1 cellular context compared by ENCODE assay signal in the genomic region with DNA sequence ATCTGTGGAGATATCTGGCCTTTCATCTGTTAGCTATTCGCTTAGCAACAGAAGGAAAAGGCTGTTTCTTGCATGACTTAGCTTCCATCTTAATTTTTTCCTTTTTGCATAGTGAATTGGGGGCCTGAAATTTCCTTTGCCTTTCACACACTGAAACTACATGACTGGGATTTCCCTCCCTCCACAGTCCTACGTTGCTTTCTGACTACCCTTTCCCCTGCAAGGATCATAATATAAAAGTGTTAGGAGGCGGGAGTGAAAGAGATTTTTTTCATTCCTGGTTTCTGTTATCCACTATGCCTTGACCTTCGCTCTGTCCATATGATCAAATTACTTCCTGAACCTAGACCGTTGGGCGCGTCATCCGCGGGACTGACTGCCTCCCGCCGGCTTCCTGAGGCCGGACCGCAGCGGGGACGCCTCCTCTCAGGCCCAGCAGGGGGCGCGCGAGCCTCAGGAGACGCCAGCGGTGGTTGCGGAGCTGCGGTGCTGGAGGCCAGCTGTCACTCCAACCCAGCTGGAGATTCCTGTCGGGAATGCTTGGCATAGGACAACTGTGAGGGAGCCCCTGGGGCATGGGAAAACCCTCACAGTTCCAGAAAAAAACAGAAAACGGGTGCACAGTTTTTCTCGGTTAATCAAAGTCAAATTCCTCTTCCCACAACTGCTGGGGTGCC.
A peak's percentile ranks its signal among the peaks of the same experiment; 100 is the strongest.
TF ChIP-seq lines count a peak whose summit lies in the region.

No MANE protein-coding gene starts in this region.

TF ChIP-seq in HepG2, 621 proteins besides CTCF, POLR2A, EP300 and RAD21 (continued from another document and continues in another):
- TF ChIP-seq ZBTB37 (CRISPR knock-in tag; IDR thresholded peaks at IDR 0.05) = no peak
- peak; percentile 79; the same call in 1 of the 2 replicates for TF ChIP-seq ZNF274 (CRISPR knock-in tag; IDR thresholded peaks at IDR 0.05)
- TF ChIP-seq ZNF652 (CRISPR knock-in tag; IDR thresholded peaks at IDR 0.05; ENCODE audit: borderline replicate concordance, low read depth) = no peak
- TF ChIP-seq, protein P1, sequence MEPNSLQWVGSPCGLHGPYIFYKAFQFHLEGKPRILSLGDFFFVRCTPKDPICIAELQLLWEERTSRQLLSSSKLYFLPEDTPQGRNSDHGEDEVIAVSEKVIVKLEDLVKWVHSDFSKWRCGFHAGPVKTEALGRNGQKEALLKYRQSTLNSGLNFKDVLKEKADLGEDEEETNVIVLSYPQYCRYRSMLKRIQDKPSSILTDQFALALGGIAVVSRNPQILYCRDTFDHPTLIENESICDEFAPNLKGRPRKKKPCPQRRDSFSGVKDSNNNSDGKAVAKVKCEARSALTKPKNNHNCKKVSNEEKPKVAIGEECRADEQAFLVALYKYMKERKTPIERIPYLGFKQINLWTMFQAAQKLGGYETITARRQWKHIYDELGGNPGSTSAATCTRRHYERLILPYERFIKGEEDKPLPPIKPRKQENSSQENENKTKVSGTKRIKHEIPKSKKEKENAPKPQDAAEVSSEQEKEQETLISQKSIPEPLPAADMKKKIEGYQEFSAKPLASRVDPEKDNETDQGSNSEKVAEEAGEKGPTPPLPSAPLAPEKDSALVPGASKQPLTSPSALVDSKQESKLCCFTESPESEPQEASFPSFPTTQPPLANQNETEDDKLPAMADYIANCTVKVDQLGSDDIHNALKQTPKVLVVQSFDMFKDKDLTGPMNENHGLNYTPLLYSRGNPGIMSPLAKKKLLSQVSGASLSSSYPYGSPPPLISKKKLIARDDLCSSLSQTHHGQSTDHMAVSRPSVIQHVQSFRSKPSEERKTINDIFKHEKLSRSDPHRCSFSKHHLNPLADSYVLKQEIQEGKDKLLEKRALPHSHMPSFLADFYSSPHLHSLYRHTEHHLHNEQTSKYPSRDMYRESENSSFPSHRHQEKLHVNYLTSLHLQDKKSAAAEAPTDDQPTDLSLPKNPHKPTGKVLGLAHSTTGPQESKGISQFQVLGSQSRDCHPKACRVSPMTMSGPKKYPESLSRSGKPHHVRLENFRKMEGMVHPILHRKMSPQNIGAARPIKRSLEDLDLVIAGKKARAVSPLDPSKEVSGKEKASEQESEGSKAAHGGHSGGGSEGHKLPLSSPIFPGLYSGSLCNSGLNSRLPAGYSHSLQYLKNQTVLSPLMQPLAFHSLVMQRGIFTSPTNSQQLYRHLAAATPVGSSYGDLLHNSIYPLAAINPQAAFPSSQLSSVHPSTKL (CRISPR knock-in tag; IDR thresholded peaks at IDR 0.05) = peak; percentile 74
- no peak for TF ChIP-seq SP140L (CRISPR knock-in tag; IDR thresholded peaks at IDR 0.05; ENCODE audit: borderline replicate concordance)
- TF ChIP-seq NCOA1 (CRISPR knock-in tag; IDR thresholded peaks at IDR 0.05) = no peak
- TF ChIP-seq ZNF335 (CRISPR knock-in tag; IDR thresholded peaks at IDR 0.05) = no peak
- no peak; the same call in 1 of the 2 replicates for TF ChIP-seq ZBTB34 (CRISPR knock-in tag; IDR thresholded peaks at IDR 0.05)
- no peak; the same call in 1 of the 2 replicates for TF ChIP-seq SOX5 (CRISPR knock-in tag; IDR thresholded peaks at IDR 0.05; ENCODE audit: borderline replicate concordance)
- no peak for TF ChIP-seq ZNF781 (CRISPR knock-in tag; IDR thresholded peaks at IDR 0.05; ENCODE audit: borderline replicate concordance, not compliant biosample characterization)
- peak; percentile 63; the same call in 1 of the 2 replicates for TF ChIP-seq SMAD3 (CRISPR knock-in tag; IDR thresholded peaks at IDR 0.05)
- no peak; the same call in 1 of the 2 replicates for TF ChIP-seq FOXO1 (CRISPR knock-in tag; IDR thresholded peaks at IDR 0.05)
- TF ChIP-seq, protein P2, sequence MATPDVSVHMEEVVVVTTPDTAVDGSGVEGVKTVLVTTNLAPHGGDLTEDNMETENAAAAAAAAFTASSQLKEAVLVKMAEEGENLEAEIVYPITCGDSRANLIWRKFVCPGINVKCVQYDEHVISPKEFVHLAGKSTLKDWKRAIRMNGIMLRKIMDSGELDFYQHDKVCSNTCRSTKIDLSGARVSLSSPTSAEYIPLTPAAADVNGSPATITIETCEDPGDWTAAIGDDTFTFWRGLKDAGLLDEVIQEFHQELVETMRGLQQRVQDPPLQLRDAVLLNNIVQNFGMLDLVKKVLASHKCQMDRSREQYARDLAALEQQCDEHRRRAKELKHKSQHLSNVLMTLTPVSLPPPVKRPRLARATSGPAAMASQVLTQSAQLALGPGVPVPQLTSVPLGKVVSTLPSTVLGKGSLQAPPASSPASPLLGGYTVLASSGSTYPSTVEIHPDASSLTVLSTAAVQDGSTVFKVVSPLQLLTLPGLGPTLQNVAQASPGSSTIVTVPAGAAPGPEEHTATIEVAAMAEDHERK (CRISPR knock-in tag; IDR thresholded peaks at IDR 0.05; ENCODE audit: low read depth) = no peak
- TF ChIP-seq MYC (CRISPR knock-in tag; IDR thresholded peaks at IDR 0.05; ENCODE audit: borderline replicate concordance) = no peak
- TF ChIP-seq FOSL2 (CRISPR knock-in tag; IDR thresholded peaks at IDR 0.05) = peak; percentile 69
- no peak for TF ChIP-seq EEA1 (CRISPR knock-in tag; IDR thresholded peaks at IDR 0.05; ENCODE audit: borderline replicate concordance)
- TF ChIP-seq ZNF44 (CRISPR knock-in tag; IDR thresholded peaks at IDR 0.05) = no peak
- no peak for TF ChIP-seq MED13 (CRISPR knock-in tag; IDR thresholded peaks at IDR 0.05)
- peak; percentile 95 for TF ChIP-seq TFAP4 (IDR thresholded peaks at IDR 0.05; ENCODE audit: borderline replicate concordance, low read depth)
- TF ChIP-seq GATA4 (IDR thresholded peaks at IDR 0.05; ENCODE audit: borderline replicate concordance, low read depth) = no peak
- peak; percentile 52; the same call in 1 of the 2 replicates for TF ChIP-seq ZFX (CRISPR knock-in tag; IDR thresholded peaks at IDR 0.05; ENCODE audit: low read depth)
- TF ChIP-seq, protein P3, sequence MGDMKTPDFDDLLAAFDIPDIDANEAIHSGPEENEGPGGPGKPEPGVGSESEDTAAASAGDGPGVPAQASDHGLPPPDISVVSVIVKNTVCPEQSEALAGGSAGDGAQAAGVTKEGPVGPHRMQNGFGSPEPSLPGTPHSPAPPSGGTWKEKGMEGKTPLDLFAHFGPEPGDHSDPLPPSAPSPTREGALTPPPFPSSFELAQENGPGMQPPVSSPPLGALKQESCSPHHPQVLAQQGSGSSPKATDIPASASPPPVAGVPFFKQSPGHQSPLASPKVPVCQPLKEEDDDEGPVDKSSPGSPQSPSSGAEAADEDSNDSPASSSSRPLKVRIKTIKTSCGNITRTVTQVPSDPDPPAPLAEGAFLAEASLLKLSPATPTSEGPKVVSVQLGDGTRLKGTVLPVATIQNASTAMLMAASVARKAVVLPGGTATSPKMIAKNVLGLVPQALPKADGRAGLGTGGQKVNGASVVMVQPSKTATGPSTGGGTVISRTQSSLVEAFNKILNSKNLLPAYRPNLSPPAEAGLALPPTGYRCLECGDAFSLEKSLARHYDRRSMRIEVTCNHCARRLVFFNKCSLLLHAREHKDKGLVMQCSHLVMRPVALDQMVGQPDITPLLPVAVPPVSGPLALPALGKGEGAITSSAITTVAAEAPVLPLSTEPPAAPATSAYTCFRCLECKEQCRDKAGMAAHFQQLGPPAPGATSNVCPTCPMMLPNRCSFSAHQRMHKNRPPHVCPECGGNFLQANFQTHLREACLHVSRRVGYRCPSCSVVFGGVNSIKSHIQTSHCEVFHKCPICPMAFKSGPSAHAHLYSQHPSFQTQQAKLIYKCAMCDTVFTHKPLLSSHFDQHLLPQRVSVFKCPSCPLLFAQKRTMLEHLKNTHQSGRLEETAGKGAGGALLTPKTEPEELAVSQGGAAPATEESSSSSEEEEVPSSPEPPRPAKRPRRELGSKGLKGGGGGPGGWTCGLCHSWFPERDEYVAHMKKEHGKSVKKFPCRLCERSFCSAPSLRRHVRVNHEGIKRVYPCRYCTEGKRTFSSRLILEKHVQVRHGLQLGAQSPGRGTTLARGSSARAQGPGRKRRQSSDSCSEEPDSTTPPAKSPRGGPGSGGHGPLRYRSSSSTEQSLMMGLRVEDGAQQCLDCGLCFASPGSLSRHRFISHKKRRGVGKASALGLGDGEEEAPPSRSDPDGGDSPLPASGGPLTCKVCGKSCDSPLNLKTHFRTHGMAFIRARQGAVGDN (CRISPR knock-in tag; IDR thresholded peaks at IDR 0.05) = peak; percentile 74
- TF ChIP-seq NRL (CRISPR knock-in tag; IDR thresholded peaks at IDR 0.05; ENCODE audit: borderline replicate concordance) = no peak; the same call in 1 of the 2 replicates
- TF ChIP-seq ZBTB26 (CRISPR knock-in tag; IDR thresholded peaks at IDR 0.05; ENCODE audit: borderline replicate concordance) = 0 out of 2 replicates have a peak, but pooled peaks have one; percentile 64
- peak; percentile 71; the same call in 1 of the 2 replicates for TF ChIP-seq FOXK1 (CRISPR knock-in tag; IDR thresholded peaks at IDR 0.05; ENCODE audit: borderline replicate concordance, low read depth)
- 0 out of 2 replicates have a peak, but pooled peaks have one; percentile 46 for TF ChIP-seq KAT8 (CRISPR knock-in tag; IDR thresholded peaks at IDR 0.05)
- peak; percentile 73 for TF ChIP-seq ELF3 (CRISPR knock-in tag; IDR thresholded peaks at IDR 0.05)
- TF ChIP-seq THAP8 (CRISPR knock-in tag; IDR thresholded peaks at IDR 0.05; ENCODE audit: borderline replicate concordance) = no peak
- TF ChIP-seq, protein P4, sequence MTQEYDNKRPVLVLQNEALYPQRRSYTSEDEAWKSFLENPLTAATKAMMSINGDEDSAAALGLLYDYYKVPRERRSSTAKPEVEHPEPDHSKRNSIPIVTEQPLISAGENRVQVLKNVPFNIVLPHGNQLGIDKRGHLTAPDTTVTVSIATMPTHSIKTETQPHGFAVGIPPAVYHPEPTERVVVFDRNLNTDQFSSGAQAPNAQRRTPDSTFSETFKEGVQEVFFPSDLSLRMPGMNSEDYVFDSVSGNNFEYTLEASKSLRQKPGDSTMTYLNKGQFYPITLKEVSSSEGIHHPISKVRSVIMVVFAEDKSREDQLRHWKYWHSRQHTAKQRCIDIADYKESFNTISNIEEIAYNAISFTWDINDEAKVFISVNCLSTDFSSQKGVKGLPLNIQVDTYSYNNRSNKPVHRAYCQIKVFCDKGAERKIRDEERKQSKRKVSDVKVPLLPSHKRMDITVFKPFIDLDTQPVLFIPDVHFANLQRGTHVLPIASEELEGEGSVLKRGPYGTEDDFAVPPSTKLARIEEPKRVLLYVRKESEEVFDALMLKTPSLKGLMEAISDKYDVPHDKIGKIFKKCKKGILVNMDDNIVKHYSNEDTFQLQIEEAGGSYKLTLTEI (CRISPR knock-in tag; conservative IDR thresholded peaks at IDR 0.05) = no peak
- no peak for TF ChIP-seq ZNF282 (IDR thresholded peaks at IDR 0.05; ENCODE audit: partially characterized antibody)
- peak; percentile 74; the same call in 1 of the 2 replicates for TF ChIP-seq ZNF724P (CRISPR knock-in tag; IDR thresholded peaks at IDR 0.05; ENCODE audit: borderline replicate concordance)
- no peak for TF ChIP-seq ZFP36 (IDR thresholded peaks at IDR 0.05; ENCODE audit: borderline replicate concordance, low read depth, low read length, partially characterized antibody)
- TF ChIP-seq ZFP36L1 (CRISPR knock-in tag; IDR thresholded peaks at IDR 0.05) = no peak
- peak; percentile 32; the same call in 1 of the 3 replicates for TF ChIP-seq MXI1 (IDR thresholded peaks at IDR 0.05; ENCODE audit: borderline replicate concordance, low read depth, low read length)
- TF ChIP-seq RFXANK (CRISPR knock-in tag; IDR thresholded peaks at IDR 0.05) = no peak
- no peak for TF ChIP-seq ZNF367 (CRISPR knock-in tag; IDR thresholded peaks at IDR 0.05; ENCODE audit: borderline replicate concordance)
- no peak for TF ChIP-seq GZF1 (CRISPR knock-in tag; IDR thresholded peaks at IDR 0.05)
